In genomic region chrX:37455381-37455780, GRCh38 we compare ENCODE assay signal across 19 cellular contexts.
DNase-seq lines count a peak whose midpoint lies in the region; FAIRE-seq and TF ChIP-seq lines count a peak whose summit lies in the region.
"Had no signal": no experiment of that assay in that cellular context is flagged by ENCODE, and none has a peak within 500 bp of the region (broad histone marks: within the 10 kb centered on the region; RNA-seq: fewer than 3 reads in every experiment).

No MANE protein-coding gene starts in this region.

- no peaks in the 10 kb centered on the region for H3K27me3 ChIP-seq in H9 (ENCODE audit: insufficient read depth, low read length)
- H3K27me3 ChIP-seq in astrocyte (ENCODE audit: insufficient read depth, low read length): no peaks in the 10 kb centered on the region
- H3K27me3 ChIP-seq in trophoblast cell (ENCODE audit: insufficient read depth, low read length): no peaks in the 10 kb centered on the region
- H3K27me3 ChIP-seq: SJCRH30 had no signal

- H4K20me1 ChIP-seq in H9 (ENCODE audit: control insufficient read depth, insufficient read depth, insufficient read length) (no peaks in the 10 kb centered on the region), astrocyte (ENCODE audit: insufficient read depth, low read length) (no peaks in the 10 kb centered on the region)

- H3K4me1 Mint-ChIP-seq in H9 (peaks cover 28 to 32% of the 10 kb centered on the region in 2 experiments), astrocyte (ENCODE audit: low read depth, unreplicated experiment) (peaks cover 28% of the 10 kb centered on the region)

- H3K4me3 Mint-ChIP-seq in H9 (no peak overlapping the region), astrocyte (ENCODE audit: unreplicated experiment) (no peak overlapping the region)
- H3K4me3 Mint-ChIP-seq: activated T-cell treated with anti-CD3 and anti-CD28 coated beads, Interleukin-2, amount 50 U/mL, for 72 hours; CD8-positive, alpha-beta T cell had no signal

- H3K27ac Mint-ChIP-seq in H9: peak overlapping the region in 2 of 3 experiments; percentile 6 to 21; a peak in 1 of 7 replicates
- H3K27ac Mint-ChIP-seq in astrocyte (ENCODE audit: unreplicated experiment): peak overlapping the region; percentile 67
- H3K27ac Mint-ChIP-seq: activated T-cell treated with anti-CD3 and anti-CD28 coated beads, Interleukin-2, amount 50 U/mL, for 72 hours; CD8-positive, alpha-beta T cell had no signal

- no peak for DNase-seq in H9
- peak; percentile 16 for DNase-seq in NCI-H2171 (lab: John Stamatoyannopoulos, UW)
- no peak for DNase-seq in astrocyte (ENCODE audit: low read depth)
- DNase-seq in myocyte (ENCODE audit: low read depth): peak; percentile 3
- DNase-seq in NCI-H1105 treated with DMSO at 0.1 percent for 48 hours (lab: John Stamatoyannopoulos, UW): no peak
- no peak for DNase-seq in trophoblast cell
- DNase-seq in stimulated activated CD4-positive, alpha-beta T cell treated with anti-CD3 and anti-CD28 coated beads, Interleukin-2, amount 100 ng/mL, for 48 hours: no peak
- DNase-seq: activated CD8-positive, alpha-beta memory T cell treated with anti-CD3 and anti-CD28 coated beads for 24 hours; activated naive CD4-positive, alpha-beta T cell treated with anti-CD3 and anti-CD28 coated beads, Interleukin-2, amount 50 U/mL, for 16 hours; activated T-cell treated with anti-CD3 and anti-CD28 coated beads, Interleukin-2, amount 50 U/mL, for 72 hours; aorta; CD8-positive, alpha-beta T cell; DMS79 treated with DMSO at 0.1 percent for 48 hours; Kasumi-1; left ventricle myocardium inferior; stimulated activated CD8-positive, alpha-beta memory T cell treated with anti-CD3 and anti-CD28 coated beads, Interleukin-4, amount 100 ng/mL, for 48 hours; substantia nigra; T-helper 2 cell had no signal

- no peak overlapping the region for H2AFZ ChIP-seq in H9 (ENCODE audit: low read length)
- H2AFZ ChIP-seq in astrocyte (ENCODE audit: low read depth, low read length): no peak overlapping the region
- no peak overlapping the region for H2AFZ ChIP-seq in trophoblast cell (ENCODE audit: insufficient read depth, low read length, poor library complexity)

- no peaks in the 10 kb centered on the region for H3K9me3 ChIP-seq in H9 (ENCODE audit: control insufficient read depth, low read depth, low read length)
- H3K9me3 ChIP-seq in astrocyte (ENCODE audit: insufficient read depth, low read depth, low read length): no peaks in the 10 kb centered on the region
- no peaks in the 10 kb centered on the region for H3K9me3 ChIP-seq in trophoblast cell (ENCODE audit: insufficient read depth, low read depth, low read length)
- H3K9me3 ChIP-seq: left ventricle myocardium inferior, SJCRH30 had no signal

- peak; percentile 17 for FAIRE-seq in astrocyte (lab: Jason Lieb, UNC)

- H2BK5ac ChIP-seq in H9 (ENCODE audit: insufficient read length, low read length): no peak overlapping the region
- no peak overlapping the region for H2BK5ac ChIP-seq in trophoblast cell (ENCODE audit: low read depth, low read length, poor library complexity)

- H4K8ac ChIP-seq in H9 (replicated peaks; ENCODE audit: insufficient read length, low read depth, low read length): no peak overlapping the region
- no peak overlapping the region for H4K8ac ChIP-seq in trophoblast cell (ENCODE audit: low read depth, low read length)

- no peak overlapping the region for H2BK20ac ChIP-seq in H9 (ENCODE audit: low read depth, low read length, poor library complexity, severe bottlenecking)

- H3K9ac ChIP-seq in H9 (ENCODE audit: extremely low read depth, insufficient read length, low read length): no peak overlapping the region
- H3K9ac ChIP-seq in astrocyte (ENCODE audit: low read length): no peak overlapping the region
- no peak overlapping the region for H3K9ac ChIP-seq in trophoblast cell (ENCODE audit: low read length)

- H3K23me2 ChIP-seq in H9 (ENCODE audit: insufficient read length, low read depth, low read length, poor library complexity, severe bottlenecking): no peaks in the 10 kb centered on the region

- no peak overlapping the region for H4K5ac ChIP-seq in H9 (ENCODE audit: insufficient read length, low read depth, low read length)

- H3K27me3 Mint-ChIP-seq in H9 (ENCODE audit: low read depth): no peaks in the 10 kb centered on the region
- H3K27me3 Mint-ChIP-seq in astrocyte (ENCODE audit: low read depth, unreplicated experiment): no peaks in the 10 kb centered on the region

- H3K23ac ChIP-seq in H9 (ENCODE audit: insufficient read length, low read depth, low read length): no peak overlapping the region
- H3K23ac ChIP-seq in trophoblast cell (ENCODE audit: low read length): no peak overlapping the region

- no peak overlapping the region for H3K18ac ChIP-seq in H9 (ENCODE audit: insufficient read length, low read depth, low read length)
- H3K18ac ChIP-seq in trophoblast cell (ENCODE audit: low read length): no peak overlapping the region

- no peaks in the 10 kb centered on the region for H3K36me3 ChIP-seq in astrocyte (ENCODE audit: insufficient read depth, low read length)
- peaks cover 0 to 2% of the 10 kb centered on the region in 2 experiments for H3K36me3 ChIP-seq in trophoblast cell (ENCODE audit: control insufficient read depth in 1 of 2, insufficient read depth in 2 of 2, low read length in 2 of 2)
- H3K36me3 ChIP-seq: left ventricle myocardium inferior, SJCRH30 had no signal

- H3K4me1 ChIP-seq in H9 (ENCODE audit: insufficient read depth, low read length) (peaks cover 5% of the 10 kb centered on the region; the same call in 1 of the 2 replicates), astrocyte (ENCODE audit: insufficient read depth, low read length) (peaks cover 13% of the 10 kb centered on the region), trophoblast cell (ENCODE audit: control insufficient read depth in 1 of 2, insufficient read depth in 2 of 2, low read length in 2 of 2) (peaks cover 0 to 2% of the 10 kb centered on the region in 2 experiments)
- H3K4me1 ChIP-seq: left ventricle myocardium inferior, SJCRH30 had no signal

- H3K36me3 Mint-ChIP-seq in H9 (ENCODE audit: insufficient read depth in 1 of 3, low read depth in 3 of 3) (peaks cover 13 to 30% (median 30%) of the 10 kb centered on the region in 3 experiments), astrocyte (ENCODE audit: low read depth, unreplicated experiment) (peaks cover 3% of the 10 kb centered on the region)
- H3K36me3 Mint-ChIP-seq: CD8-positive, alpha-beta T cell had no signal

- no peak overlapping the region for H4K91ac ChIP-seq in H9 (ENCODE audit: insufficient read length, low read depth, low read length)
- H4K91ac ChIP-seq in trophoblast cell (ENCODE audit: low read depth, low read length): no peak overlapping the region

- H3K14ac ChIP-seq in H9 (ENCODE audit: insufficient read depth, low read length) (no peak overlapping the region), trophoblast cell (ENCODE audit: low read length) (no peak overlapping the region)

- H3K4ac ChIP-seq in H9 (ENCODE audit: low read depth, low read length): no peak overlapping the region
- no peak overlapping the region for H3K4ac ChIP-seq in trophoblast cell (ENCODE audit: low read depth, low read length)

- TF ChIP-seq CTCF in H9 (conservative IDR thresholded peaks at IDR 0.05) (no peak), astrocyte (IDR thresholded peaks at IDR 0.05; ENCODE audit: insufficient read depth, low read depth, low read length) (no peak)

- H3K79me1 ChIP-seq in H9 (ENCODE audit: insufficient read depth, low read depth, low read length, poor library complexity, severe bottlenecking) (no peaks in the 10 kb centered on the region), trophoblast cell (ENCODE audit: low read length) (no peaks in the 10 kb centered on the region)

- H4K12ac ChIP-seq in trophoblast cell (ENCODE audit: low read depth, low read length): no peak overlapping the region

- H3K79me2 ChIP-seq in H9 (ENCODE audit: insufficient read depth, low read length) (no peaks in the 10 kb centered on the region), astrocyte (ENCODE audit: insufficient read depth, low read length) (no peaks in the 10 kb centered on the region), trophoblast cell (ENCODE audit: control insufficient read depth, insufficient read depth, low read length, poor library complexity) (no peaks in the 10 kb centered on the region)

- H3K4me3 ChIP-seq in astrocyte (ENCODE audit: insufficient read depth, low read depth, low read length) (no peak overlapping the region), trophoblast cell (ENCODE audit: low read depth, low read length) (no peak overlapping the region)
- H3K4me3 ChIP-seq: left ventricle myocardium inferior, SJCRH30 had no signal

- H3K4me2 ChIP-seq in H9 (ENCODE audit: insufficient read depth, insufficient read length, low read length) (no peak overlapping the region), astrocyte (ENCODE audit: low read length) (peak overlapping the region; percentile 56), trophoblast cell (ENCODE audit: low read length) (no peak overlapping the region)

- no peak overlapping the region for H3K56ac ChIP-seq in H9 (ENCODE audit: insufficient read length, low read depth, low read length)

- no peak overlapping the region for H2AK5ac ChIP-seq in H9 (ENCODE audit: insufficient read length, low read length)
- H2AK5ac ChIP-seq in trophoblast cell (ENCODE audit: low read length): no peak overlapping the region

- no peak overlapping the region for H2BK15ac ChIP-seq in H9 (ENCODE audit: low read depth, low read length)

- H3K9me3 Mint-ChIP-seq in H9: peaks cover 36 to 49% of the 10 kb centered on the region in 2 experiments
- H3K9me3 Mint-ChIP-seq in astrocyte (ENCODE audit: unreplicated experiment): peaks cover under 1% of the 10 kb centered on the region
- H3K9me3 Mint-ChIP-seq: activated T-cell treated with anti-CD3 and anti-CD28 coated beads, Interleukin-2, amount 50 U/mL, for 72 hours; CD8-positive, alpha-beta T cell had no signal

- WGBS in H9 (ENCODE audit: extremely low coverage, insufficient read length, low lambda C conversion rate): no CpG with 5 or more reads among the region's 1 CpG
- WGBS in trophoblast cell (ENCODE audit: extremely low coverage, insufficient coverage, insufficient read length): no CpG with 5 or more reads among the region's 1 CpG

- H3K27ac ChIP-seq in H9 (ENCODE audit: insufficient read length, low read depth, low read length) (no peak overlapping the region), astrocyte (ENCODE audit: low read depth, low read length) (no peak overlapping the region), trophoblast cell (ENCODE audit: low read depth, low read length) (no peak overlapping the region)
- H3K27ac ChIP-seq: left ventricle myocardium inferior, SJCRH30 had no signal

- H2BK120ac ChIP-seq in H9 (ENCODE audit: low read depth, low read length, poor library complexity, severe bottlenecking) (no peak overlapping the region), trophoblast cell (ENCODE audit: insufficient read depth, low read length, poor library complexity) (no peak overlapping the region)

- H2BK12ac ChIP-seq in H9 (ENCODE audit: insufficient read length, low read depth, low read length) (no peak overlapping the region), trophoblast cell (ENCODE audit: low read length) (no peak overlapping the region)

- no peak overlapping the region for H3T11ph ChIP-seq in H9 (ENCODE audit: low read length)

Comparison
In these comparisons a context has a peak if more than half of its experiments do, and no peak if none do; other contexts are left out.
1. DNase-seq: peak in NCI-H2171 (single experiment) and myocyte (single experiment); none in H9 (single experiment), astrocyte (single experiment), NCI-H1105 treated with DMSO at 0.1 percent for 48 hours (single experiment), trophoblast cell (0 of 2) and stimulated activated CD4-positive, alpha-beta T cell treated with anti-CD3 and anti-CD28 coated beads, Interleukin-2, amount 100 ng/mL, for 48 hours (0 of 2).